ENCODE assay signal across 9 cellular contexts in the genomic region with DNA sequence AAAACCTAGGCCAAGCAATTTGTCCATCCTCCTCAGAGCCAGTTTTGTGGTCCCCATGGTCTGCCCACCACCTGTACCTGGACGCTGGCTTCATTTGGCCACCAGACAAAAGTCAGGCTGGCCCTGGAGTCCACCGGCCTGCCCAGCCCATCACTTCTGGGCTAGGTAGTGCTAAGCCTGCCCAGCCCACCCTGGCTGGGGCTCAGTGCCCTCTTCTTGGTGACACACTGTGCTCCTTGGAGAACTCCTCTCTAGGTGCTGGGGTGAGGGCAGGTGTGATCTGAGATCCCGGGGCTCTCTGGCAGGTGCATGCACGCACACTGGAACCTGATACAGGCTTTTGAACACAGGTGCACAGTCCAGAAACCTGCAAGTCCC. TPM values are rescaled to one million over a fixed set of nuclear protein-coding genes. Genes with fewer than 3 reads are reported as not detected.
DNase-seq lines count a peak whose midpoint lies in the region; ATAC-seq, FAIRE-seq and TF ChIP-seq lines count a peak whose summit lies in the region.
"Had no signal": no experiment of that assay in that cellular context is flagged by ENCODE, and none has a peak within 500 bp of the region (broad histone marks: within the 10 kb centered on the region; RNA-seq: fewer than 3 reads in every experiment).

No MANE protein-coding gene starts in this region.

- peaks cover 30% of the 10 kb centered on the region for H3K4me1 ChIP-seq in SJSA1 (replicated peaks)
- peaks cover 0 to 4% of the 10 kb centered on the region in 2 donors for H3K4me1 ChIP-seq in small intestine (ENCODE audit: control insufficient read depth in 2 of 2, insufficient read depth in 1 of 2, low read depth in 1 of 2, low read length in 1 of 2)

- H3K27me3 ChIP-seq in SJSA1 (replicated peaks) (no peaks in the 10 kb centered on the region), small intestine (ENCODE audit: control insufficient read depth in 2 of 2, insufficient read depth in 2 of 2, low read length in 2 of 2) (no peaks in the 10 kb centered on the region)

- WGBS in small intestine, 3 donors, result 45 to 79% (median 56%) methylated on average over 4 of the region's 4 CpGs

- no peaks in the 10 kb centered on the region for H3K9me3 ChIP-seq in SJSA1 (replicated peaks)
- no peaks in the 10 kb centered on the region for H3K9me3 ChIP-seq in small intestine (ENCODE audit: control insufficient read depth, low read depth)

- H3K4me3 ChIP-seq in SJSA1 (peak overlapping the region; percentile 55), fibroblast of villous mesenchyme (ENCODE audit: low read depth, low read length) (peak overlapping the region; percentile 69), small intestine (ENCODE audit: low read depth in 1 of 2, low read length in 2 of 2) (peak overlapping the region; percentile 3 to 89)

- no peak for ATAC-seq in HG02885 (IDR thresholded peaks at IDR 0.05; ENCODE audit: poor library complexity, unreplicated experiment)

- H3K27ac ChIP-seq in SJSA1 (no peak overlapping the region), small intestine (ENCODE audit: low read depth in 1 of 2, low read length in 1 of 2) (peak overlapping the region in 1 of 2 donors; percentile 87)

- no peak for TF ChIP-seq POLR2A in GM12891 (IDR thresholded peaks at IDR 0.05; ENCODE audit: low read depth, low read length)

- DNase-seq in NCI-H510A treated with DMSO at 0.1 percent for 48 hours (lab: John Stamatoyannopoulos, UW) (peak; percentile 66), NCI-H510A (lab: John Stamatoyannopoulos, UW) (no peak), SJSA1 (ENCODE audit: low read depth in 1 of 2, low spot score in 2 of 2) (no peak), fibroblast of villous mesenchyme (ENCODE audit: low read depth) (no peak), small intestine (no peak), NCI-H2196 (lab: John Stamatoyannopoulos, UW; ENCODE audit: unreplicated experiment) (no peak), GM12891 (ENCODE audit: insufficient read length, low spot score) (no peak)
- DNase-seq: NCI-H2081 treated with DMSO at 0.1 percent for 48 hours had no signal

- H3K36me3 ChIP-seq in SJSA1 (peaks cover 20% of the 10 kb centered on the region), small intestine (ENCODE audit: control insufficient read depth in 2 of 2, insufficient read depth in 2 of 2, low read length in 2 of 2) (no peaks in the 10 kb centered on the region)

- TF ChIP-seq CTCF in fibroblast of villous mesenchyme (IDR thresholded peaks at IDR 0.05; ENCODE audit: insufficient read depth, low read depth, low read length), result no peak

- FAIRE-seq in small intestine (lab: Jason Lieb, UNC) (no peak), GM12891 (lab: Jason Lieb, UNC) (no peak)

TF ChIP-seq in GM12891, 5 proteins besides CTCF, POLR2A, EP300 and RAD21:
- TF ChIP-seq POLR2AphosphoS5 (IDR thresholded peaks at IDR 0.05; ENCODE audit: low read depth, low read length) (no peak), POU2F2 (IDR thresholded peaks at IDR 0.05; ENCODE audit: low read depth, low read length) (no peak), PAX5 (IDR thresholded peaks at IDR 0.05; ENCODE audit: insufficient read depth, low read length, severe bottlenecking) (no peak), TAF1 (IDR thresholded peaks at IDR 0.05; ENCODE audit: low read depth, low read length) (no peak)

RNA-seq across cellular contexts. Expression of a gene that starts 1.1 kb away (rescaled TPM):
- 11.7 and 12.3 TPM in 2 replicates for total RNA-seq in SJSA1 (2014; rRNA removed; shearing (Covaris generic))
- 5.5 and 7.8 TPM in 2 replicates for total RNA-seq in fibroblast of villous mesenchyme
- 10 to 100 TPM; 12.7 to 15.7 (median 14.4) TPM for polyA plus RNA-seq in small intestine
- polyA plus RNA-seq in GM12891 (2012; ENCODE audit: low read depth, missing spikeins), result 10.8 TPM

RNA-seq across cellular contexts. Expression of a gene that starts 15.0 kb away (rescaled TPM):
- total RNA-seq in SJSA1 (2014; rRNA removed; shearing (Covaris generic)), result 6.7 and 7.7 TPM in 2 replicates
- 11.3 and 12.1 TPM in 2 replicates for total RNA-seq in fibroblast of villous mesenchyme
- 10 to 100 TPM; 10.5 to 12.7 (median 12.2) TPM for polyA plus RNA-seq in small intestine
- 8.0 TPM for polyA plus RNA-seq in GM12891 (2012; ENCODE audit: low read depth, missing spikeins)

RNA-seq across cellular contexts. Expression of a gene that starts 38.8 kb away (rescaled TPM):
- 131 and 171 TPM in 2 replicates for total RNA-seq in SJSA1 (2014; rRNA removed; shearing (Covaris generic))
- 196 and 339 TPM in 2 replicates for total RNA-seq in fibroblast of villous mesenchyme
- 10 to 100 TPM; 18.8 to 34.0 (median 18.9) TPM for polyA plus RNA-seq in small intestine
- 24.1 TPM for polyA plus RNA-seq in GM12891 (2012; ENCODE audit: low read depth, missing spikeins)
